ENCODE assay signal across 16 cellular contexts in the genomic region with DNA sequence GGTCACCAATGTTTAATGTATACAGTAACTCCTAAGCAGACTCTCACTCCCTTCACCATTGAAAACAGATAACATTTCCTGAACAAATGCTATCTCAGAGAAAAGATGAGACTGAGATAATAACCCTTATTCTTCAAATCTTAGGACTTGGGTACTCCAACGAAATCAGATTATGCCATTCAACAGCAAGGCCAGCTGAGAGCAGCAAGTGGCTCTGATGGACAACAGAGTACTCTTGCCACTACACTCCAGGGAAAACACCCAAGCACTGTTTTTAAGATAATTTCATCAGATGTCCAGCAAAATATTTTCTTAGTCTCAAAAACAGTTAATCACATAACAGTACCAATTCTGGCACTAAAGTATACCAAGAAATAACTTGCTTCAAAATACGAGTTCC. TPM values are rescaled to one million over a fixed set of nuclear protein-coding genes. Genes with fewer than 3 reads are reported as not detected.
DNase-seq lines count a peak whose midpoint lies in the region; ATAC-seq and TF ChIP-seq lines count a peak whose summit lies in the region.
"Had no signal": no experiment of that assay in that cellular context is flagged by ENCODE, and none has a peak within 500 bp of the region (broad histone marks: within the 10 kb centered on the region; RNA-seq: fewer than 3 reads in every experiment).

No MANE protein-coding gene starts in this region.

- peak overlapping the region in 4 of 7 donors; percentile 9 to 59 (median 29) for H3K4me3 Mint-ChIP-seq in CD8-positive, alpha-beta memory T cell
- H3K4me3 Mint-ChIP-seq in naive thymus-derived CD4-positive, alpha-beta T cell = peak overlapping the region in 7 of 10 donors; percentile 10 to 46 (median 36)
- H3K4me3 Mint-ChIP-seq: CD14-positive monocyte had no signal

- H3K27me3 ChIP-seq in left ventricle myocardium inferior (ENCODE audit: low read depth) (no peaks in the 10 kb centered on the region), heart right ventricle (no peaks in the 10 kb centered on the region), smooth muscle cell (ENCODE audit: low read depth) (no peaks in the 10 kb centered on the region)
- no peaks in the 10 kb centered on the region for H3K27me3 ChIP-seq in CD8-positive, alpha-beta memory T cell (ENCODE audit: insufficient read depth, low read length, poor library complexity, severe bottlenecking)
- H3K27me3 ChIP-seq in naive thymus-derived CD4-positive, alpha-beta T cell (ENCODE audit: control insufficient read depth in 2 of 2, insufficient read depth in 2 of 2, low read length in 2 of 2) = no peaks in the 10 kb centered on the region

- H3K4me1 ChIP-seq in left ventricle myocardium inferior (peaks cover 92% of the 10 kb centered on the region), heart right ventricle (peaks cover 11 to 87% (median 79%) of the 10 kb centered on the region in 9 donors), smooth muscle cell (ENCODE audit: low read depth) (no peaks in the 10 kb centered on the region)
- H3K4me1 ChIP-seq in CD8-positive, alpha-beta memory T cell (ENCODE audit: insufficient read depth, low read length) = peaks cover 59% of the 10 kb centered on the region
- H3K4me1 ChIP-seq in naive thymus-derived CD4-positive, alpha-beta T cell (ENCODE audit: control insufficient read depth in 2 of 2, insufficient read depth in 2 of 2, low read length in 2 of 2) = peaks cover 38 to 45% of the 10 kb centered on the region in 2 donors

- H3K9ac ChIP-seq in smooth muscle cell (ENCODE audit: low read depth) = no peak overlapping the region

- no peaks in the 10 kb centered on the region for H3F3A ChIP-seq in smooth muscle cell (ENCODE audit: low read depth)

- no peak overlapping the region for H3K4me2 ChIP-seq in smooth muscle cell
- H3K4me2 ChIP-seq: A549 had no signal

- H3K27ac ChIP-seq in left ventricle myocardium inferior (replicated peaks) = peak overlapping the region; percentile 20
- peak overlapping the region in 1 of 10 donors; percentile 8 for H3K27ac ChIP-seq in heart right ventricle
- no peak overlapping the region for H3K27ac ChIP-seq in CD8-positive, alpha-beta memory T cell (ENCODE audit: low read depth, low read length)
- no peak overlapping the region for H3K27ac ChIP-seq in naive thymus-derived CD4-positive, alpha-beta T cell (ENCODE audit: low read depth, low read length)
- H3K27ac ChIP-seq in smooth muscle cell (ENCODE audit: low read depth) = peak overlapping the region; percentile 2
- H3K27ac ChIP-seq: A549 had no signal

- no peaks in the 10 kb centered on the region for H3K9me3 Mint-ChIP-seq in CD8-positive, alpha-beta memory T cell
- peaks cover 0 to 1% (median 0%) of the 10 kb centered on the region in 11 donors for H3K9me3 Mint-ChIP-seq in naive thymus-derived CD4-positive, alpha-beta T cell

- DNase-seq in left ventricle myocardium inferior (no peak), heart right ventricle (no peak), smooth muscle cell (lab: John Stamatoyannopoulos, UW; ENCODE audit: unreplicated experiment) (no peak), NCI-H510A (lab: John Stamatoyannopoulos, UW) (no peak), globus pallidus (ENCODE audit: low spot score) (no peak)
- DNase-seq in CD8-positive, alpha-beta memory T cell = no peak
- DNase-seq in naive thymus-derived CD4-positive, alpha-beta T cell = no peak
- DNase-seq in stimulated activated naive CD4-positive, alpha-beta T cell (lab: John Stamatoyannopoulos, UW) = no peak
- DNase-seq: COR-L47, DMS153, DMS79 treated with DMSO at 0.1 percent for 48 hours, GF-D8, H7 had no signal

- CTCF ChIA-PET in CD8-positive, alpha-beta memory T cell (lab: Charles Lee) = interaction anchor here (1.8 kb wide), 1 partner anchor 11 kb away, joined by 5 read pairs; a partner anchor contains a TSS
- CTCF ChIA-PET in naive thymus-derived CD4-positive, alpha-beta T cell (lab: Charles Lee) = no interaction called here

- peaks cover 77 to 90% (median 90%) of the 10 kb centered on the region in 3 donors for H3K4me1 Mint-ChIP-seq in CD8-positive, alpha-beta memory T cell
- peaks cover 52 to 89% (median 82%) of the 10 kb centered on the region in 7 donors for H3K4me1 Mint-ChIP-seq in naive thymus-derived CD4-positive, alpha-beta T cell

- POLR2A ChIA-PET in CD8-positive, alpha-beta memory T cell (lab: Charles Lee) = interaction anchor here (0.8 to 1.4 kb wide), 2 partner anchors 10 to 12 kb away, joined by 4 to 5 read pairs; a partner anchor contains a TSS
- POLR2A ChIA-PET in naive thymus-derived CD4-positive, alpha-beta T cell (lab: Charles Lee) = interaction anchor here (1.5 kb wide), 1 partner anchor 10 kb away, joined by 7 read pairs; a partner anchor contains a TSS

- no peak overlapping the region for H3K4me3 ChIP-seq in left ventricle myocardium inferior
- no peak overlapping the region for H3K4me3 ChIP-seq in heart right ventricle
- H3K4me3 ChIP-seq in CD8-positive, alpha-beta memory T cell (ENCODE audit: low read length) = no peak overlapping the region
- H3K4me3 ChIP-seq in naive thymus-derived CD4-positive, alpha-beta T cell (ENCODE audit: low read length) = no peak overlapping the region
- no peak overlapping the region for H3K4me3 ChIP-seq in smooth muscle cell
- H3K4me3 ChIP-seq: A549, K562 had no signal

- H2AFZ ChIP-seq in smooth muscle cell (ENCODE audit: low read depth) = no peak overlapping the region

- intact Hi-C loops in left ventricle myocardium inferior (cut with micrococcal nuclease) = no loop called here
- intact Hi-C loops in heart right ventricle (cut with DNase I) = no loop called here
- intact Hi-C loops in naive thymus-derived CD4-positive, alpha-beta T cell (cut with micrococcal nuclease) = loop anchor here in 1 of 2 donors (1.0 kb wide), 1 partner anchor 7 kb away; no protein-coding TSS in a partner anchor

- peaks cover 8% of the 10 kb centered on the region for H3K36me3 ChIP-seq in left ventricle myocardium inferior
- H3K36me3 ChIP-seq in heart right ventricle = peaks cover 0 to 14% (median 0%) of the 10 kb centered on the region in 9 donors
- H3K36me3 ChIP-seq in CD8-positive, alpha-beta memory T cell (ENCODE audit: insufficient read depth, low read length) = peaks cover 4% of the 10 kb centered on the region
- H3K36me3 ChIP-seq in naive thymus-derived CD4-positive, alpha-beta T cell (ENCODE audit: control insufficient read depth in 2 of 3, insufficient read depth in 3 of 3, low read length in 3 of 3) = peaks cover 2 to 4% (median 3%) of the 10 kb centered on the region in 3 experiments
- no peaks in the 10 kb centered on the region for H3K36me3 ChIP-seq in smooth muscle cell (ENCODE audit: low read depth)

- H3K79me2 ChIP-seq in smooth muscle cell (ENCODE audit: low read depth) = peaks cover 100% of the 10 kb centered on the region

- H3K36me3 Mint-ChIP-seq in CD8-positive, alpha-beta memory T cell = peaks cover 0 to 41% (median 8%) of the 10 kb centered on the region in 3 donors
- H3K36me3 Mint-ChIP-seq in naive thymus-derived CD4-positive, alpha-beta T cell = peaks cover 0 to 29% (median 9%) of the 10 kb centered on the region in 5 donors

- ATAC-seq in heart right ventricle = no peak
- ATAC-seq in naive thymus-derived CD4-positive, alpha-beta T cell = no peak
- ATAC-seq: A549, K562 had no signal

- WGBS in heart right ventricle, 2 donors = 50 to 57% methylated on average over 2 of the region's 2 CpGs
- 98% methylated on average over 2 of the region's 2 CpGs for WGBS in smooth muscle cell (ENCODE audit: low lambda C conversion rate)

- peaks cover 9% of the 10 kb centered on the region for H3K9me3 ChIP-seq in left ventricle myocardium inferior (replicated peaks)
- H3K9me3 ChIP-seq in heart right ventricle = peaks cover 0 to 13% (median 0%) of the 10 kb centered on the region in 11 donors
- no peaks in the 10 kb centered on the region for H3K9me3 ChIP-seq in CD8-positive, alpha-beta memory T cell (ENCODE audit: low read length)
- no peaks in the 10 kb centered on the region for H3K9me3 ChIP-seq in naive thymus-derived CD4-positive, alpha-beta T cell (ENCODE audit: control insufficient read depth in 2 of 3, low read length in 3 of 3)
- no peaks in the 10 kb centered on the region for H3K9me3 ChIP-seq in smooth muscle cell (replicated peaks; ENCODE audit: low read depth)

- H3K27me3 Mint-ChIP-seq in CD8-positive, alpha-beta memory T cell = no peaks in the 10 kb centered on the region
- H3K27me3 Mint-ChIP-seq in naive thymus-derived CD4-positive, alpha-beta T cell = no peaks in the 10 kb centered on the region

- peak overlapping the region in 4 of 8 donors; percentile 7 to 51 (median 34) for H3K27ac Mint-ChIP-seq in CD8-positive, alpha-beta memory T cell
- H3K27ac Mint-ChIP-seq in naive thymus-derived CD4-positive, alpha-beta T cell = peak overlapping the region in 3 of 9 donors; percentile 19 to 69 (median 52)

- H4K20me1 ChIP-seq in smooth muscle cell (ENCODE audit: low read depth) = peaks cover 100% of the 10 kb centered on the region

- TF ChIP-seq CTCF in left ventricle myocardium inferior (IDR thresholded peaks at IDR 0.05; ENCODE audit: borderline replicate concordance) = no peak
- no peak for TF ChIP-seq CTCF in heart right ventricle (IDR thresholded peaks at IDR 0.05)
- no peak for TF ChIP-seq CTCF in smooth muscle cell (IDR thresholded peaks at IDR 0.05; ENCODE audit: borderline replicate concordance, insufficient read depth, poor library complexity, severe bottlenecking)

RNA-seq across cellular contexts. Expression of a gene that starts 10.1 kb away (rescaled TPM):
- total RNA-seq in left ventricle myocardium inferior (163 TPM), heart right ventricle (100 to 1,000 TPM; 136 to 249 (median 184) TPM), smooth muscle cell (82.4 and 178 TPM in 2 replicates)
- polyA plus RNA-seq in heart right ventricle (100 to 1,000 TPM in 1 of 2 donors, 10 to 100 TPM in 1; 47.1 to 100 TPM), smooth muscle cell (243 and 244 TPM in 2 replicates)
- 100 to 1,000 TPM; 189 to 210 TPM for total RNA-seq in CD8-positive, alpha-beta memory T cell
- polyA plus RNA-seq in CD8-positive, alpha-beta memory T cell = 232 TPM
- 100 to 1,000 TPM in 3 of 5 experiments, 10 to 100 TPM in 2; 89.5 to 168 (median 132) TPM for total RNA-seq in naive thymus-derived CD4-positive, alpha-beta T cell
- 100 to 1,000 TPM; 145 to 168 TPM for polyA plus RNA-seq in naive thymus-derived CD4-positive, alpha-beta T cell

RNA-seq across cellular contexts. Expression of a gene that starts 39.0 kb away (rescaled TPM):
- 506 TPM for total RNA-seq in left ventricle myocardium inferior
- 100 to 1,000 TPM; 424 to 543 (median 483) TPM for total RNA-seq in heart right ventricle
- 100 to 1,000 TPM in 1 of 2 donors, 10 to 100 TPM in 1; 65.2 to 675 TPM for polyA plus RNA-seq in heart right ventricle
- 100 to 1,000 TPM; 264 to 280 TPM for total RNA-seq in CD8-positive, alpha-beta memory T cell
- 1,187 TPM for polyA plus RNA-seq in CD8-positive, alpha-beta memory T cell
- total RNA-seq in naive thymus-derived CD4-positive, alpha-beta T cell = 100 to 1,000 TPM; 224 to 287 (median 268) TPM
- polyA plus RNA-seq in naive thymus-derived CD4-positive, alpha-beta T cell = 1,000 to 10,000 TPM; 1,257 to 1,361 TPM
- total RNA-seq in smooth muscle cell = 620 and 658 TPM in 2 replicates
- 735 and 739 TPM in 2 replicates for polyA plus RNA-seq in smooth muscle cell

Comparison
In these comparisons a context has a peak if more than half of its experiments do, and no peak if none do; other contexts are left out.
1. H3K27ac ChIP-seq: peak in left ventricle myocardium inferior (single experiment) and smooth muscle cell (single experiment); none in CD8-positive, alpha-beta memory T cell (single experiment) and naive thymus-derived CD4-positive, alpha-beta T cell (single experiment).